Comparison of ENCODE assay signal across 30 cellular contexts in genomic region chr16:72126429-72126765, GRCh38. TPM values are rescaled to one million over a fixed set of nuclear protein-coding genes. Genes with fewer than 3 reads are reported as not detected.
DNase-seq lines count a peak whose midpoint lies in the region; ATAC-seq, FAIRE-seq and TF ChIP-seq lines count a peak whose summit lies in the region.
"Had no signal": no experiment of that assay in that cellular context is flagged by ENCODE, and none has a peak within 500 bp of the region (broad histone marks: within the 10 kb centered on the region; RNA-seq: fewer than 3 reads in every experiment).

No MANE protein-coding gene starts in this region.

- no peaks in the 10 kb centered on the region for H3K27me3 ChIP-seq in hepatocyte
- H3K27me3 ChIP-seq in pancreas, result no peaks in the 10 kb centered on the region
- no peaks in the 10 kb centered on the region for H3K27me3 ChIP-seq in effector memory CD4-positive, alpha-beta T cell (replicated peaks; ENCODE audit: control insufficient read depth, insufficient read depth, low read length, poor library complexity, severe bottlenecking)
- no peaks in the 10 kb centered on the region for H3K27me3 ChIP-seq in CD4-positive, alpha-beta T cell (ENCODE audit: control insufficient read depth, insufficient read depth, low read length)
- H3K27me3 ChIP-seq: ascending aorta, MG63 had no signal

- peak overlapping the region; percentile 13 to 94 (median 73) for H3K27ac Mint-ChIP-seq in brain
- no peak overlapping the region for H3K27ac Mint-ChIP-seq in CD4-positive, alpha-beta T cell
- H3K27ac Mint-ChIP-seq: activated CD8-positive, alpha-beta T cell treated with anti-CD3 and anti-CD28 coated beads for 36 hours; activated naive CD8-positive, alpha-beta T cell; activated T-helper 17 cell treated with anti-CD3 and anti-CD28 coated beads, Interleukin-2, amount 50 U/mL, for 72 hours; stimulated activated naive CD8-positive, alpha-beta T cell treated with anti-CD3 and anti-CD28 coated beads, Interleukin-15, amount 100 ng/mL, for 72 hours; T-helper 1 cell treated with Interleukin-12 subunit alpha and Interleukin-12 subunit beta and Interleukin-4 antibody, amounts not matched to agents 30 μg/mL and 1 μg/mL, for 36 hours; type B pancreatic cell had no signal

- DNase-seq in CD1c-positive myeloid dendritic cell (ENCODE audit: extremely low spot score) (peak; percentile 62), hepatocyte (ENCODE audit: low spot score) (no peak), pancreas (no peak)
- DNase-seq in effector memory CD4-positive, alpha-beta T cell, result no peak
- no peak for DNase-seq in CD4-positive, alpha-beta T cell
- DNase-seq: activated CD4-positive, alpha-beta T cell treated with anti-CD3 and anti-CD28 coated beads for 1 hour; activated CD8-positive, alpha-beta T cell treated with anti-CD3 and anti-CD28 coated beads for 36 hours; central memory CD4-positive, alpha-beta T cell; DND-41; erythroblast; foreskin fibroblast; heart right ventricle; MG63; naive thymus-derived CD4-positive, alpha-beta T cell; NCI-H2081; NCI-H748 treated with DMSO at 0.1 percent for 48 hours; SK-N-SH; stimulated activated naive CD8-positive, alpha-beta T cell treated with anti-CD3 and anti-CD28 coated beads, Interleukin-15, amount 100 ng/mL, for 72 hours had no signal

- intact Hi-C loops in pancreas (cut with DNase I), result loop anchor here in 2 of 3 donors (5.0 to 10.0 kb wide), 2 partner anchors 338 to 341 kb away; no protein-coding TSS in a partner anchor
- intact Hi-C loops in CD4-positive, alpha-beta T cell (cut with DNase I, micrococcal nuclease), result loop anchor here (5.0 to 10.0 kb wide), 5 partner anchors 341 to 1962 kb away; no protein-coding TSS in a partner anchor

- H3K79me2 ChIP-seq in hepatocyte, result no peaks in the 10 kb centered on the region

- H3K9me3 Mint-ChIP-seq in brain, result peaks cover 0 to 4% (median 0%) of the 10 kb centered on the region in 5 experiments
- H3K9me3 Mint-ChIP-seq in CD4-positive, alpha-beta T cell, result no peaks in the 10 kb centered on the region
- H3K9me3 Mint-ChIP-seq: activated CD8-positive, alpha-beta T cell treated with anti-CD3 and anti-CD28 coated beads for 36 hours; activated T-helper 17 cell treated with anti-CD3 and anti-CD28 coated beads, Interleukin-2, amount 50 U/mL, for 72 hours; naive thymus-derived CD4-positive, alpha-beta T cell; stimulated activated naive CD8-positive, alpha-beta T cell treated with anti-CD3 and anti-CD28 coated beads, Interleukin-15, amount 100 ng/mL, for 72 hours; T-helper 1 cell treated with Interleukin-12 subunit alpha and Interleukin-12 subunit beta and Interleukin-4 antibody, amounts not matched to agents 30 μg/mL and 1 μg/mL, for 36 hours; type B pancreatic cell had no signal

- no peak overlapping the region for H3K4me2 ChIP-seq in hepatocyte
- H3K4me2 ChIP-seq: SK-N-SH had no signal

- H4K20me1 ChIP-seq in hepatocyte (ENCODE audit: insufficient read depth, poor library complexity, severe bottlenecking), result no peaks in the 10 kb centered on the region

- H3K9me3 ChIP-seq in hepatocyte (ENCODE audit: low read depth) (no peaks in the 10 kb centered on the region), pancreas (no peaks in the 10 kb centered on the region)
- no peaks in the 10 kb centered on the region for H3K9me3 ChIP-seq in effector memory CD4-positive, alpha-beta T cell (ENCODE audit: control insufficient read depth, low read length)
- no peaks in the 10 kb centered on the region for H3K9me3 ChIP-seq in CD4-positive, alpha-beta T cell (ENCODE audit: control insufficient read depth, low read length)
- H3K9me3 ChIP-seq: ascending aorta, HAP-1, MG63, SK-N-SH had no signal

- H3K27ac ChIP-seq in hepatocyte (no peak overlapping the region), pancreas (peak overlapping the region in 2 of 4 donors; percentile 55 to 57)
- no peak overlapping the region for H3K27ac ChIP-seq in effector memory CD4-positive, alpha-beta T cell (ENCODE audit: insufficient read depth, low read length, poor library complexity, severe bottlenecking)
- no peak overlapping the region for H3K27ac ChIP-seq in CD4-positive, alpha-beta T cell (ENCODE audit: low read depth, low read length)
- H3K27ac ChIP-seq: ascending aorta, RWPE1 had no signal

- H3K36me3 ChIP-seq in hepatocyte (replicated peaks; ENCODE audit: insufficient read depth, low read depth), result no peaks in the 10 kb centered on the region
- no peaks in the 10 kb centered on the region for H3K36me3 ChIP-seq in pancreas
- no peaks in the 10 kb centered on the region for H3K36me3 ChIP-seq in effector memory CD4-positive, alpha-beta T cell (ENCODE audit: control insufficient read depth, insufficient read depth, low read length)
- H3K36me3 ChIP-seq: ascending aorta, HAP-1, heart right ventricle, MG63 had no signal

- no peaks in the 10 kb centered on the region for H3K27me3 Mint-ChIP-seq in brain
- H3K27me3 Mint-ChIP-seq in CD4-positive, alpha-beta T cell, result no peaks in the 10 kb centered on the region
- H3K27me3 Mint-ChIP-seq: activated CD8-positive, alpha-beta T cell treated with anti-CD3 and anti-CD28 coated beads for 36 hours; activated naive CD8-positive, alpha-beta T cell; activated T-helper 17 cell treated with anti-CD3 and anti-CD28 coated beads, Interleukin-2, amount 50 U/mL, for 72 hours; stimulated activated naive CD8-positive, alpha-beta T cell treated with anti-CD3 and anti-CD28 coated beads, Interleukin-15, amount 100 ng/mL, for 72 hours; type B pancreatic cell had no signal

- ATAC-seq in pancreas (peak in 3 of 4 donors; percentile 53 to 67 (median 64)), HG03571 (IDR thresholded peaks at IDR 0.05; ENCODE audit: unreplicated experiment) (no peak), GM19351 (IDR thresholded peaks at IDR 0.05; ENCODE audit: unreplicated experiment) (no peak)
- no peak for ATAC-seq in CD4-positive, alpha-beta T cell (ENCODE audit: poor library complexity)
- ATAC-seq: activated CD8-positive, alpha-beta T cell treated with anti-CD3 and anti-CD28 coated beads for 36 hours; activated T-helper 17 cell treated with anti-CD3 and anti-CD28 coated beads, Interleukin-2, amount 50 U/mL, for 72 hours; naive thymus-derived CD4-positive, alpha-beta T cell; stimulated activated naive CD8-positive, alpha-beta T cell treated with anti-CD3 and anti-CD28 coated beads, Interleukin-15, amount 100 ng/mL, for 72 hours had no signal

- H3K4me3 ChIP-seq in hepatocyte (no peak overlapping the region), pancreas (no peak overlapping the region)
- H3K4me3 ChIP-seq in effector memory CD4-positive, alpha-beta T cell (ENCODE audit: insufficient read depth, low read depth, low read length, poor library complexity, severe bottlenecking), result no peak overlapping the region
- H3K4me3 ChIP-seq: ascending aorta, HAP-1, heart right ventricle, MG63, skin epidermis had no signal

- no peak for FAIRE-seq in pancreas (lab: Jason Lieb, UNC)
- FAIRE-seq: GM18507 had no signal

- CTCF ChIA-PET in CD4-positive, alpha-beta T cell (lab: Charles Lee), result interaction anchor here (0.5 kb wide), 1 partner anchor 1050 kb away, joined by 4 read pairs; no protein-coding TSS in a partner anchor

- no peak for TF ChIP-seq CTCF in brain (conservative IDR thresholded peaks at IDR 0.05)
- TF ChIP-seq CTCF in hepatocyte (IDR thresholded peaks at IDR 0.05; ENCODE audit: poor library complexity), result no peak
- no peak for TF ChIP-seq CTCF in pancreas (IDR thresholded peaks at IDR 0.05)
- TF ChIP-seq CTCF in CD4-positive, alpha-beta T cell (IDR thresholded peaks at IDR 0.05), result no peak

- 79% methylated on average over 2 of the region's 2 CpGs for WGBS in hepatocyte (ENCODE audit: low lambda C conversion rate, missing lambda C conversion rate)
- WGBS in pancreas, 2 donors, result 21% methylated on average over 2 of the region's 2 CpGs

- H3K9me2 ChIP-seq in hepatocyte (replicated peaks; ENCODE audit: insufficient read depth), result no peaks in the 10 kb centered on the region
- H3K9me2 ChIP-seq: SK-N-SH had no signal

- H3K4me1 Mint-ChIP-seq in brain, result peaks cover 23% of the 10 kb centered on the region
- H3K4me1 Mint-ChIP-seq in CD4-positive, alpha-beta T cell (ENCODE audit: low read depth), result no peaks in the 10 kb centered on the region
- H3K4me1 Mint-ChIP-seq: activated T-helper 17 cell treated with anti-CD3 and anti-CD28 coated beads, Interleukin-2, amount 50 U/mL, for 72 hours had no signal

- H3K4me1 ChIP-seq in hepatocyte (ENCODE audit: insufficient read depth), result peaks cover 8% of the 10 kb centered on the region
- peaks cover 0 to 7% (median 0%) of the 10 kb centered on the region in 3 donors for H3K4me1 ChIP-seq in pancreas
- no peaks in the 10 kb centered on the region for H3K4me1 ChIP-seq in effector memory CD4-positive, alpha-beta T cell (ENCODE audit: control insufficient read depth, insufficient read depth, low read length, poor library complexity, severe bottlenecking)
- H3K4me1 ChIP-seq: ascending aorta had no signal

- no peak overlapping the region for H3K4me3 Mint-ChIP-seq in brain
- H3K4me3 Mint-ChIP-seq in CD4-positive, alpha-beta T cell, result no peak overlapping the region
- H3K4me3 Mint-ChIP-seq: activated CD8-positive, alpha-beta T cell treated with anti-CD3 and anti-CD28 coated beads for 36 hours; activated naive CD8-positive, alpha-beta T cell; activated T-helper 17 cell treated with anti-CD3 and anti-CD28 coated beads, Interleukin-2, amount 50 U/mL, for 72 hours; naive thymus-derived CD4-positive, alpha-beta T cell; stimulated activated naive CD8-positive, alpha-beta T cell treated with anti-CD3 and anti-CD28 coated beads, Interleukin-15, amount 100 ng/mL, for 72 hours; T-helper 1 cell treated with Interleukin-12 subunit alpha and Interleukin-12 subunit beta and Interleukin-4 antibody, amounts not matched to agents 30 μg/mL and 1 μg/mL, for 36 hours; type B pancreatic cell had no signal

- H3K36me3 Mint-ChIP-seq in brain, result peaks cover 5% of the 10 kb centered on the region
- no peaks in the 10 kb centered on the region for H3K36me3 Mint-ChIP-seq in CD4-positive, alpha-beta T cell (ENCODE audit: low read depth)
- H3K36me3 Mint-ChIP-seq: activated naive CD8-positive, alpha-beta T cell; naive thymus-derived CD4-positive, alpha-beta T cell; type B pancreatic cell had no signal

- POLR2A ChIA-PET in CD4-positive, alpha-beta T cell (lab: Charles Lee), result no interaction called here

- peak overlapping the region; percentile 11 for H2AFZ ChIP-seq in hepatocyte

RNA-seq across cellular contexts. Expression of gene DHX38, which starts 32.8 kb away (rescaled TPM):
- polyA plus RNA-seq in brain (ENCODE audit: insufficient read depth, low read depth, low replicate concordance) (44.2 TPM), hepatocyte (32.9 and 50.8 TPM in 2 replicates), pancreas (10 to 100 TPM; 63.1 to 68.2 TPM)
- total RNA-seq in hepatocyte (40.2 and 42.2 TPM in 2 replicates), pancreas (10 to 100 TPM; 16.3 to 31.6 (median 22.6) TPM)
- total RNA-seq in CD4-positive, alpha-beta T cell, result 100 to 1,000 TPM; 103 to 109 TPM

RNA-seq across cellular contexts. Expression of gene TXNL4B, which starts 33.0 kb away (rescaled TPM):
- 7.5 TPM for polyA plus RNA-seq in brain (ENCODE audit: insufficient read depth, low read depth, low replicate concordance)
- 9.2 and 10.0 TPM in 2 replicates for total RNA-seq in hepatocyte
- polyA plus RNA-seq in hepatocyte, result 8.5 and 10.9 TPM in 2 replicates
- total RNA-seq in pancreas, result 1 to 10 TPM; 5.3 to 9.6 (median 6.9) TPM
- 1 to 10 TPM; 5.7 to 7.2 TPM for polyA plus RNA-seq in pancreas
- 10 to 100 TPM; 11.5 to 15.0 TPM for total RNA-seq in CD4-positive, alpha-beta T cell

RNA-seq across cellular contexts. Expression of gene PMFBP1, which starts 45.6 kb away (rescaled TPM):
- 0.41 TPM for polyA plus RNA-seq in brain (ENCODE audit: insufficient read depth, low read depth, low replicate concordance)
- 0.44 and 1.4 TPM in 2 replicates for total RNA-seq in hepatocyte
- 2.9 and 3.4 TPM in 2 replicates for polyA plus RNA-seq in hepatocyte
- total RNA-seq in pancreas, result 1 to 10 TPM; 1.8 to 6.6 (median 2.5) TPM
- polyA plus RNA-seq in pancreas, result 1 to 10 TPM; 3.1 to 3.7 TPM
- 1 to 10 TPM; 1.4 to 1.6 TPM for total RNA-seq in CD4-positive, alpha-beta T cell
- total RNA-seq: ascending aorta had no signal

Comparison
In these comparisons a context has a peak if more than half of its experiments do, and no peak if none do; other contexts are left out.
1. ATAC-seq: peak in pancreas (3 of 4); none in HG03571 (single experiment), GM19351 (single experiment) and CD4-positive, alpha-beta T cell (single experiment).